ENCODE assay signal across 9 cellular contexts in genomic region chr11:35012467-35013191, GRCh38.
DNase-seq lines count a peak whose midpoint lies in the region; ATAC-seq and TF ChIP-seq lines count a peak whose summit lies in the region.
"Had no signal": no experiment of that assay in that cellular context is flagged by ENCODE, and none has a peak within 500 bp of the region (broad histone marks: within the 10 kb centered on the region; RNA-seq: fewer than 3 reads in every experiment).

No MANE protein-coding gene starts in this region.

- H3K36me3 Mint-ChIP-seq in activated naive CD4-positive, alpha-beta T cell treated with anti-CD3 and anti-CD28 coated beads for 36 hours (ENCODE audit: low read depth): no peaks in the 10 kb centered on the region

- peak overlapping the region; percentile 10; the same call in 1 of the 2 replicates for H3K4me3 ChIP-seq in GM08714 (ENCODE audit: low read length)
- H3K4me3 ChIP-seq in upper lobe of left lung: no peak overlapping the region

- no peak for TF ChIP-seq POLR2A in upper lobe of left lung (IDR thresholded peaks at IDR 0.05)

- TF ChIP-seq EP300 in upper lobe of left lung (IDR thresholded peaks at IDR 0.05): no peak

- H3K4me1 ChIP-seq in upper lobe of left lung: peaks cover 0 to 12% (median 0%) of the 10 kb centered on the region in 4 donors

- DNase-seq in activated naive CD4-positive, alpha-beta T cell treated with anti-CD3 and anti-CD28 coated beads for 36 hours: peak; percentile 52
- DNase-seq in SK-N-DZ (ENCODE audit: low spot score) (no peak), upper lobe of left lung (no peak), cardiac septum (ENCODE audit: low spot score) (no peak), HPDE6-E6E7 (ENCODE audit: extremely low spot score) (no peak)

- TF ChIP-seq CTCF in upper lobe of left lung (IDR thresholded peaks at IDR 0.05): no peak

- H3K27me3 ChIP-seq in upper lobe of left lung: no peaks in the 10 kb centered on the region
- H3K27me3 ChIP-seq: neutrophil had no signal

- no peak overlapping the region for H3K27ac ChIP-seq in upper lobe of left lung
- H3K27ac ChIP-seq: neutrophil had no signal

- H3K27me3 Mint-ChIP-seq in activated naive CD4-positive, alpha-beta T cell treated with anti-CD3 and anti-CD28 coated beads for 36 hours (ENCODE audit: low read depth): peaks cover 7% of the 10 kb centered on the region

- H3K9me3 Mint-ChIP-seq in activated naive CD4-positive, alpha-beta T cell treated with anti-CD3 and anti-CD28 coated beads for 36 hours: no peaks in the 10 kb centered on the region

- no peaks in the 10 kb centered on the region for H3K9me3 ChIP-seq in upper lobe of left lung
- H3K9me3 ChIP-seq: neutrophil had no signal

- 75 to 87% methylated on average over 8 of the region's 8 CpGs for WGBS in upper lobe of left lung, 2 donors

- ATAC-seq in GM19467 (IDR thresholded peaks at IDR 0.05; ENCODE audit: unreplicated experiment) (peak; percentile 59), HG03139 (IDR thresholded peaks at IDR 0.05; ENCODE audit: unreplicated experiment) (peak; percentile 74), upper lobe of left lung (ENCODE audit: low FRiP score in 2 of 2) (no peak)

- no peak overlapping the region for H3K4me3 Mint-ChIP-seq in activated naive CD4-positive, alpha-beta T cell treated with anti-CD3 and anti-CD28 coated beads for 36 hours

- H3K27ac Mint-ChIP-seq in activated naive CD4-positive, alpha-beta T cell treated with anti-CD3 and anti-CD28 coated beads for 36 hours: peak overlapping the region; percentile 87

- H3K36me3 ChIP-seq in upper lobe of left lung: no peaks in the 10 kb centered on the region
- H3K36me3 ChIP-seq: neutrophil had no signal

- intact Hi-C loops in activated naive CD4-positive, alpha-beta T cell treated with anti-CD3 and anti-CD28 coated beads for 36 hours (cut with micrococcal nuclease): loop anchor here (1.0 to 10.0 kb wide), 17 partner anchors 14 to 778 kb away; no protein-coding TSS in a partner anchor
- intact Hi-C loops in cardiac septum (cut with DNase I): no loop called here

- H3K4me1 Mint-ChIP-seq in activated naive CD4-positive, alpha-beta T cell treated with anti-CD3 and anti-CD28 coated beads for 36 hours (ENCODE audit: low read depth): peaks cover 45% of the 10 kb centered on the region

- CTCF ChIA-PET in activated naive CD4-positive, alpha-beta T cell treated with anti-CD3 and anti-CD28 coated beads for 36 hours (lab: Charles Lee): interaction anchor here (1.0 to 1.4 kb wide), 3 partner anchors 9 to 152 kb away, joined by 3 to 6 read pairs (median 5); no protein-coding TSS in a partner anchor

Comparison
In these comparisons a context has a peak if more than half of its experiments do, and no peak if none do; other contexts are left out.
1. ATAC-seq: peak in GM19467 (single experiment) and HG03139 (single experiment); none in upper lobe of left lung (0 of 2).